28 cellular contexts compared by ENCODE assay signal in the genomic region with DNA sequence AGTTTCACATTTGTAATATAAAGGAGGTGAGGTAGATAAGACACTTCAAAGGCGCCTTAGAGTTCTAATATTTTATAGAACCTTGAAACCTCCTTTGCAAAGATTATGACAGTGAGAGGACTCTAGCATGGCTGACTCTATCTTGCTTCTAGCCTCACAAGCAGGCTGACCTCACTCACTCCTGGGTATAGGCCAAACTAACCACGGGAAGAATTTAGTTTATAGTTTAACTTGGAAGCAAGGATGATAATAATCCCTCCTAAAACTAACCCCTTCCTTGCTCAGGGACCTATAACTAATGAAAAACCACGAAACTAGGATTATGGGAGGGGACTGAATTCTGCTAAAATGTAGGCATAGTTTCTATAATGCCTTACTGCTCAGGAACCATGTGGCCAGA.
DNase-seq lines count a peak whose midpoint lies in the region; ATAC-seq and TF ChIP-seq lines count a peak whose summit lies in the region.
"Had no signal": no experiment of that assay in that cellular context is flagged by ENCODE, and none has a peak within 500 bp of the region (broad histone marks: within the 10 kb centered on the region; RNA-seq: fewer than 3 reads in every experiment).

No MANE protein-coding gene starts in this region.

- no peak overlapping the region for H3K27ac Mint-ChIP-seq in activated T-helper 2 cell treated with anti-CD3 and anti-CD28 coated beads, Interferon-gamma antibody, Interleukin-2, Interleukin-4, amounts not matched to agents 10 μg/mL and 5 μg/mL and 100 μg/mL, durations not matched to agents 14 hours and 24 hours and 36 hours
- H3K27ac Mint-ChIP-seq: activated CD4-positive, alpha-beta memory T cell treated with anti-CD3 and anti-CD28 coated beads for 36 hours; activated naive CD8-positive, alpha-beta T cell treated with anti-CD3 and anti-CD28 coated beads, Interleukin-2, amount 10 ng/mL, durations not matched to agents 7 days and 5 days; effector memory CD8-positive, alpha-beta T cell; IgD-negative memory B cell; memory B cell had no signal

- DNase-seq in left ventricle myocardium superior (no peak), cardiac septum (ENCODE audit: low spot score) (no peak), ascending aorta (ENCODE audit: low spot score in 2 of 2) (no peak), glomerular visceral epithelial cell (ENCODE audit: extremely low spot score) (peak; percentile 90), NCI-H146 treated with DMSO at 0.1 percent for 48 hours (lab: John Stamatoyannopoulos, UW; ENCODE audit: unreplicated experiment) (no peak), SIG-M5 treated with dmso at 0.1 percent for 504 hours (lab: John Stamatoyannopoulos, UW; ENCODE audit: unreplicated experiment) (no peak), anterior cingulate cortex (lab: John Stamatoyannopoulos, UW) (no peak)
- no peak for DNase-seq in activated T-helper 2 cell treated with anti-CD3 and anti-CD28 coated beads, Interferon-gamma antibody, Interleukin-2, Interleukin-4, amounts not matched to agents 10 μg/mL and 5 μg/mL and 100 μg/mL, durations not matched to agents 14 hours and 24 hours and 36 hours (ENCODE audit: low spot score)
- DNase-seq: activated CD4-positive, alpha-beta memory T cell treated with anti-CD3 and anti-CD28 coated beads for 36 hours; activated effector memory CD4-positive, alpha-beta T cell treated with Interleukin-2 at 50 U/mL for 16 hours; activated naive CD8-positive, alpha-beta T cell treated with anti-CD3 and anti-CD28 coated beads, Interleukin-2, amount 10 ng/mL, durations not matched to agents 7 days and 5 days; colonic mucosa; DND-41; effector memory CD8-positive, alpha-beta T cell; left cardiac atrium; NCI-H1417 treated with DMSO at 0.1 percent for 48 hours; NCI-H2107; NCI-H446 treated with DMSO at 0.1 percent for 48 hours; stimulated activated CD4-positive, alpha-beta T cell treated with anti-CD3 and anti-CD28 coated beads, Interleukin-1b, Interleukin-23, amount 100 ng/mL, for 48 hours; upper lobe of right lung had no signal

- H3K27me3 ChIP-seq in ascending aorta = no peaks in the 10 kb centered on the region
- H3K27me3 ChIP-seq: breast epithelium, colonic mucosa, esophagus muscularis mucosa, neutrophil, upper lobe of right lung had no signal

- no peaks in the 10 kb centered on the region for H3K27me3 Mint-ChIP-seq in activated T-helper 2 cell treated with anti-CD3 and anti-CD28 coated beads, Interferon-gamma antibody, Interleukin-2, Interleukin-4, amounts not matched to agents 10 μg/mL and 5 μg/mL and 100 μg/mL, durations not matched to agents 14 hours and 24 hours and 36 hours (ENCODE audit: low read depth)

- H3K9me3 Mint-ChIP-seq in activated T-helper 2 cell treated with anti-CD3 and anti-CD28 coated beads, Interferon-gamma antibody, Interleukin-2, Interleukin-4, amounts not matched to agents 10 μg/mL and 5 μg/mL and 100 μg/mL, durations not matched to agents 14 hours and 24 hours and 36 hours = no peaks in the 10 kb centered on the region
- H3K9me3 Mint-ChIP-seq: activated CD4-positive, alpha-beta memory T cell treated with anti-CD3 and anti-CD28 coated beads for 36 hours; activated naive CD8-positive, alpha-beta T cell treated with anti-CD3 and anti-CD28 coated beads, Interleukin-2, amount 10 ng/mL, durations not matched to agents 7 days and 5 days; effector memory CD8-positive, alpha-beta T cell; memory B cell had no signal

- peaks cover 11 to 44% of the 10 kb centered on the region in 2 donors for H3K4me1 ChIP-seq in ascending aorta
- H3K4me1 ChIP-seq: breast epithelium, colonic mucosa, prostate gland had no signal

- intact Hi-C loops in left ventricle myocardium superior (cut with micrococcal nuclease) = no loop called here
- intact Hi-C loops in cardiac septum (cut with DNase I) = no loop called here
- intact Hi-C loops in ascending aorta (cut with DNase I) = no loop called here
- intact Hi-C loops in activated T-helper 2 cell treated with anti-CD3 and anti-CD28 coated beads, Interferon-gamma antibody, Interleukin-2, Interleukin-4, amounts not matched to agents 10 μg/mL and 5 μg/mL and 100 μg/mL, durations not matched to agents 14 hours and 24 hours and 36 hours (cut with micrococcal nuclease) = no loop called here

- H3K36me3 ChIP-seq in ascending aorta = no peaks in the 10 kb centered on the region
- H3K36me3 ChIP-seq: breast epithelium, colonic mucosa, HAP-1, neutrophil, prostate gland, upper lobe of right lung had no signal

- peak overlapping the region; percentile 56 to 59 for H3K27ac ChIP-seq in ascending aorta
- H3K27ac ChIP-seq: breast epithelium, colonic mucosa, neutrophil, prostate gland, upper lobe of right lung had no signal

- no peak for TF ChIP-seq CTCF in ascending aorta (IDR thresholded peaks at IDR 0.05)

- peak; percentile 45 for ATAC-seq in left ventricle myocardium superior
- ATAC-seq: activated CD4-positive, CD25-positive, alpha-beta regulatory T cell treated with anti-CD3 and anti-CD28 coated beads, Interleukin-2, amount 50 U/mL, for 24 hours; effector memory CD8-positive, alpha-beta T cell; upper lobe of right lung had no signal

- H3K4me1 Mint-ChIP-seq in activated T-helper 2 cell treated with anti-CD3 and anti-CD28 coated beads, Interferon-gamma antibody, Interleukin-2, Interleukin-4, amounts not matched to agents 10 μg/mL and 5 μg/mL and 100 μg/mL, durations not matched to agents 14 hours and 24 hours and 36 hours (ENCODE audit: low read depth) = peaks cover 1% of the 10 kb centered on the region
- H3K4me1 Mint-ChIP-seq: memory B cell had no signal

- H3K36me3 Mint-ChIP-seq in activated T-helper 2 cell treated with anti-CD3 and anti-CD28 coated beads, Interferon-gamma antibody, Interleukin-2, Interleukin-4, amounts not matched to agents 10 μg/mL and 5 μg/mL and 100 μg/mL, durations not matched to agents 14 hours and 24 hours and 36 hours (ENCODE audit: low read depth) = no peaks in the 10 kb centered on the region
- H3K36me3 Mint-ChIP-seq: activated CD4-positive, alpha-beta memory T cell treated with anti-CD3 and anti-CD28 coated beads for 36 hours; activated naive CD8-positive, alpha-beta T cell treated with anti-CD3 and anti-CD28 coated beads, Interleukin-2, amount 10 ng/mL, durations not matched to agents 7 days and 5 days; IgD-negative memory B cell; memory B cell had no signal

- H3K9me3 ChIP-seq in ascending aorta = no peaks in the 10 kb centered on the region
- H3K9me3 ChIP-seq: breast epithelium, colonic mucosa, esophagus muscularis mucosa, HAP-1, neutrophil, prostate gland, upper lobe of right lung had no signal

- H3K4me3 Mint-ChIP-seq in activated T-helper 2 cell treated with anti-CD3 and anti-CD28 coated beads, Interferon-gamma antibody, Interleukin-2, Interleukin-4, amounts not matched to agents 10 μg/mL and 5 μg/mL and 100 μg/mL, durations not matched to agents 14 hours and 24 hours and 36 hours (ENCODE audit: low read depth) = no peak overlapping the region
- H3K4me3 Mint-ChIP-seq: activated CD4-positive, alpha-beta memory T cell treated with anti-CD3 and anti-CD28 coated beads for 36 hours; activated naive CD8-positive, alpha-beta T cell treated with anti-CD3 and anti-CD28 coated beads, Interleukin-2, amount 10 ng/mL, durations not matched to agents 7 days and 5 days; effector memory CD8-positive, alpha-beta T cell; IgD-negative memory B cell; memory B cell had no signal

- no peak overlapping the region for H3K4me3 ChIP-seq in ascending aorta
- H3K4me3 ChIP-seq: breast epithelium, colonic mucosa, esophagus muscularis mucosa, HAP-1, prostate gland, upper lobe of right lung had no signal
